In the genomic region with DNA sequence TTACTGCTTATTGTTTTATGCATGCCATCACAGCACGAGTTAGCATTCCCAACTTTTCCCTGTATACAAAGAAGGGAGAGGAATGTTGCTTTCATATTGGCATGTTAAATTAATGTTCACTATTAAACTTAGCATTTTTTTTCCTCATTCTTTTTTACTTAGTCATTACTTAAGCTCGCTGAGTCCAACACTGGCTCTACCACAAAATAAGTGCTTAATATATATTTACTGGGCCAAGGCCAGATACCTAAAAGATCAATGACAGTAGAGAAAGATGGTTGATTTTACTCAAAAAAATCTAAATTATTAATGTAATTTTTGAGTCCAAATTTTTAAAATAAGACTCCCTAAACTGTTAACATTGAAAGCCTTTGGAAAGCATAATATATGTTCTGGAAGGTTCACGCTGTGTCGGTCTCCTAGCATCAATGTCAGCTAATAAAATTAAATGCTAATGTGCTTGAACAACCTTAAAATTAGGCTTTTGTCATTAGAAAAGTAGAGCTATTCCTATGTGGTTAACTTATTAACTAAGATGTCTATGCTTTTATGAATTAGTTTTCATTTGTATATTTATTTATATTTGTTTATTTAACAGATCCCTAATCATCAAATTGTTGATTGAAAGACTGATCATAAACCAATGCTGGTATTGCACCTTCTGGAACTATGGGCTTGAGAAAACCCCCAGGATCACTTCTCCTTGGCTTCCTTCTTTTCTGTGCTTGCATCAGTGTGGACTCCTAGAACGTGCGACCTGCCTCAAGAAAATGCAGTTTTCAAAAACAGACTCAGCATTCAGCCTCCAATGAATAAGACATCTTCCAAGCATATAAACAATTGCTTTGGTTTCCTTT, we compare ENCODE assay signal across 16 cellular contexts. TPM values are rescaled to one million over a fixed set of nuclear protein-coding genes. Genes with fewer than 3 reads are reported as not detected.
A peak's percentile ranks its signal among the peaks of the same experiment; 100 is the strongest.
DNase-seq lines count a peak whose midpoint lies in the region; TF ChIP-seq lines count a peak whose summit lies in the region.
"Had no signal": no experiment of that assay in that cellular context is flagged by ENCODE, and none has a peak within 500 bp of the region (broad histone marks: within the 10 kb centered on the region; RNA-seq: fewer than 3 reads in every experiment).

No MANE protein-coding gene starts in this region.

- intact Hi-C loops in colonic mucosa (cut with DNase I): loop anchor here (5.0 kb wide), 1 partner anchor 162 kb away; no protein-coding TSS in a partner anchor
- intact Hi-C loops in head of caudate nucleus (cut with DNase I): no loop called here

- no peak for TF ChIP-seq CTCF in colonic mucosa (IDR thresholded peaks at IDR 0.05)
- no peak for TF ChIP-seq CTCF in hepatocyte (IDR thresholded peaks at IDR 0.05; ENCODE audit: poor library complexity)

- H3K4me1 ChIP-seq in colonic mucosa: peaks cover 8% of the 10 kb centered on the region
- peaks cover 4% of the 10 kb centered on the region for H3K4me1 ChIP-seq in hepatocyte (ENCODE audit: insufficient read depth)
- H3K4me1 ChIP-seq: psoas muscle had no signal

- H3K36me3 ChIP-seq in colonic mucosa: peaks cover 4% of the 10 kb centered on the region
- no peaks in the 10 kb centered on the region for H3K36me3 ChIP-seq in hepatocyte (replicated peaks; ENCODE audit: insufficient read depth, low read depth)

- 93% methylated on average over 6 of the region's 6 CpGs for WGBS in hepatocyte (ENCODE audit: low lambda C conversion rate, missing lambda C conversion rate)

- H3K27ac ChIP-seq in colonic mucosa (peak overlapping the region; percentile 48), hepatocyte (peak overlapping the region; percentile 33)
- H3K27ac ChIP-seq: dorsolateral prefrontal cortex, psoas muscle, tibial artery had no signal

- no peaks in the 10 kb centered on the region for H3K79me2 ChIP-seq in hepatocyte

- H2AFZ ChIP-seq in hepatocyte: no peak overlapping the region

- no peaks in the 10 kb centered on the region for H4K20me1 ChIP-seq in hepatocyte (ENCODE audit: insufficient read depth, poor library complexity, severe bottlenecking)

- DNase-seq in M059J (ENCODE audit: low read depth): peak; percentile 64
- no peak for DNase-seq in colonic mucosa
- DNase-seq in hepatocyte (ENCODE audit: low spot score): no peak
- peak; percentile 4 for DNase-seq in stromal cell of bone marrow (ENCODE audit: low read depth)
- DNase-seq in T-helper 1 cell: no peak
- no peak for DNase-seq in head of caudate nucleus
- no peak for DNase-seq in A172 (ENCODE audit: low spot score)
- DNase-seq: activated CD4-positive, alpha-beta T cell treated with anti-CD3 and anti-CD28 coated beads, Interleukin-2, amount 10 ng/mL, durations not matched to agents 24 days and 14 days; activated T-cell treated with anti-CD3 and anti-CD28 coated beads, Interleukin-2, amount 50 U/mL, for 72 hours; amniotic stem cell; dorsolateral prefrontal cortex; NCI-H2081 treated with DMSO at 0.1 percent for 48 hours; psoas muscle; stimulated activated CD4-positive, alpha-beta T cell treated with anti-CD3 and anti-CD28 coated beads, Interleukin-1b, Interleukin-23, amount 100 ng/mL, for 48 hours; T-helper 9 cell; tibial artery had no signal

- no peak overlapping the region for H3K4me3 ChIP-seq in colonic mucosa
- H3K4me3 ChIP-seq in hepatocyte: no peak overlapping the region
- H3K4me3 ChIP-seq: dorsolateral prefrontal cortex, psoas muscle, tibial artery had no signal

- peak overlapping the region in 1 of 2 donors; percentile 22 for H3K9ac ChIP-seq in colonic mucosa (ENCODE audit: low read depth in 2 of 2, low read length in 2 of 2)

- no peaks in the 10 kb centered on the region for H3K27me3 ChIP-seq in colonic mucosa
- H3K27me3 ChIP-seq in hepatocyte: no peaks in the 10 kb centered on the region
- H3K27me3 ChIP-seq: tibial artery had no signal

- H3K9me2 ChIP-seq in hepatocyte (replicated peaks; ENCODE audit: insufficient read depth): no peaks in the 10 kb centered on the region

- no peak overlapping the region for H3K4me2 ChIP-seq in hepatocyte

- H3K9me3 ChIP-seq in colonic mucosa: no peaks in the 10 kb centered on the region
- no peaks in the 10 kb centered on the region for H3K9me3 ChIP-seq in hepatocyte (ENCODE audit: low read depth)
- H3K9me3 ChIP-seq: psoas muscle, tibial artery had no signal

RNA-seq across cellular contexts. Expression of gene THBS1, which starts 14.1 kb away (rescaled TPM):
- total RNA-seq in M059J (2014; rRNA removed; shearing (Covaris generic)): 3,688 and 5,591 TPM in 2 replicates
- total RNA-seq in colonic mucosa (100 to 1,000 TPM; 162 to 390 TPM), hepatocyte (191 and 220 TPM in 2 replicates)
- 82.9 and 105 TPM in 2 replicates for polyA plus RNA-seq in hepatocyte
- total RNA-seq in A172 (2014; rRNA removed; shearing (Covaris generic)): 26.4 and 49.2 TPM in 2 replicates

Comparison
In these comparisons a context has a peak if more than half of its experiments do, and no peak if none do; other contexts are left out.
1. DNase-seq: peak in M059J (single experiment) and stromal cell of bone marrow (single experiment); none in colonic mucosa (single experiment), hepatocyte (single experiment), T-helper 1 cell (0 of 5), head of caudate nucleus (0 of 42) and A172 (single experiment).